Comparison of ENCODE assay signal across 17 cellular contexts in the genomic region with DNA sequence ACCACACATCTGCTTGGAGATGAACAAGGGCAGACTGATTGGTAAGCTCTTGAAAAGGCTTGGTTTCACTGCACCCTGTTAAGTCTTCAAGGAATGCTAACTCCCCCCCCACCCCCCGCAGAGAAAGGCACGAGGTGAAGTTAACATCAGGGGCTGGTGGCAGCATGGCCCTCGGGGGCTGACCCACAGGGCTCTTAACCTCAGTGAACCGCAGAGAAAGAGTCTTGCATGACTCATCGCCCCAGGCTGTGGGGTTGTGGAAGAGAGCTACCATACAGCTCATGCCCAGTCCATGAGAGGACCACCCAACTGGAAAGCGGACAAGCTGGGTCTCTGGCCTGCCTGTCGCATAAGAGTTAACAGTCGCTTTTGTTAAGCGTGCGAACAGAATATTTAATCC. TPM values are rescaled to one million over a fixed set of nuclear protein-coding genes. Genes with fewer than 3 reads are reported as not detected.
DNase-seq lines count a peak whose midpoint lies in the region; ATAC-seq and TF ChIP-seq lines count a peak whose summit lies in the region.
"Had no signal": no experiment of that assay in that cellular context is flagged by ENCODE, and none has a peak within 500 bp of the region (broad histone marks: within the 10 kb centered on the region; RNA-seq: fewer than 3 reads in every experiment).

No MANE protein-coding gene starts in this region.

- intact Hi-C loops in activated CD4-positive, alpha-beta T cell treated with anti-CD3 and anti-CD28 coated beads for 36 hours (cut with DNase I, micrococcal nuclease) = no loop called here
- intact Hi-C loops in lower leg skin (cut with DNase I; ENCODE audit: low total_unique reads) = no loop called here

- POLR2A ChIA-PET in activated CD4-positive, alpha-beta T cell treated with anti-CD3 and anti-CD28 coated beads for 36 hours (lab: Charles Lee) = no interaction called here

- 49 to 92% methylated on average over 4 to 10 of the region's 10 CpGs for WGBS in endodermal cell (ENCODE audit: insufficient coverage in 1 of 2, insufficient read length in 1 of 2), 2 experiments
- WGBS in lower leg skin, 2 donors = 67 to 77% methylated on average over 10 of the region's 10 CpGs

- H3K9ac ChIP-seq in endodermal cell (ENCODE audit: extremely low read depth, low read length, poor library complexity, severe bottlenecking) (no peak overlapping the region), neural progenitor cell (no peak overlapping the region)

- H3K36me3 ChIP-seq in endodermal cell (ENCODE audit: control insufficient read depth, insufficient read depth, low read length) = peaks cover 11% of the 10 kb centered on the region
- no peaks in the 10 kb centered on the region for H3K36me3 ChIP-seq in neural progenitor cell
- H3K36me3 ChIP-seq: cardiac muscle cell had no signal

- H3K27ac ChIP-seq in endodermal cell (ENCODE audit: low read depth, low read length) (no peak overlapping the region), neural progenitor cell (no peak overlapping the region)
- H3K27ac ChIP-seq: cardiac muscle cell, testis had no signal

- H3K4me1 Mint-ChIP-seq in endodermal cell (peaks cover 23% of the 10 kb centered on the region), neural progenitor cell (peaks cover 11% of the 10 kb centered on the region)
- H3K4me1 Mint-ChIP-seq in activated CD4-positive, alpha-beta T cell treated with anti-CD3 and anti-CD28 coated beads for 36 hours = peaks cover 1% of the 10 kb centered on the region

- TF ChIP-seq CTCF in endodermal cell (conservative IDR thresholded peaks at IDR 0.05) = no peak
- no peak for TF ChIP-seq CTCF in neural progenitor cell (IDR thresholded peaks at IDR 0.05)
- no peak for TF ChIP-seq CTCF in lower leg skin (IDR thresholded peaks at IDR 0.05)

- H3K27me3 ChIP-seq in endodermal cell (ENCODE audit: control insufficient read depth, insufficient read depth, low read length, poor library complexity, severe bottlenecking) (no peaks in the 10 kb centered on the region), neural progenitor cell (no peaks in the 10 kb centered on the region)
- H3K27me3 ChIP-seq: cardiac muscle cell, testis had no signal

- H3K4me2 ChIP-seq in neural progenitor cell = peak overlapping the region; percentile 47

- H3K4me3 Mint-ChIP-seq in endodermal cell (no peak overlapping the region), neural progenitor cell (no peak overlapping the region)
- H3K4me3 Mint-ChIP-seq in activated CD4-positive, alpha-beta T cell treated with anti-CD3 and anti-CD28 coated beads for 36 hours = no peak overlapping the region
- H3K4me3 Mint-ChIP-seq: B cell had no signal

- H3K9me3 Mint-ChIP-seq in endodermal cell = peaks cover 31% of the 10 kb centered on the region
- peaks cover 7% of the 10 kb centered on the region for H3K9me3 Mint-ChIP-seq in neural progenitor cell
- peaks cover 9% of the 10 kb centered on the region for H3K9me3 Mint-ChIP-seq in activated CD4-positive, alpha-beta T cell treated with anti-CD3 and anti-CD28 coated beads for 36 hours (ENCODE audit: low read depth)

- no peak for ATAC-seq in GM18517 (IDR thresholded peaks at IDR 0.05; ENCODE audit: unreplicated experiment)
- ATAC-seq in activated CD4-positive, alpha-beta T cell treated with anti-CD3 and anti-CD28 coated beads for 36 hours = no peak
- ATAC-seq: left colon had no signal

- H4K20me1 ChIP-seq in neural progenitor cell (ENCODE audit: low read depth) = peaks cover 3% of the 10 kb centered on the region

- peak overlapping the region; percentile 5 for H3K4me3 ChIP-seq in endodermal cell (ENCODE audit: low read length)
- no peak overlapping the region for H3K4me3 ChIP-seq in neural progenitor cell
- no peak overlapping the region for H3K4me3 ChIP-seq in lower leg skin (ENCODE audit: low read depth, poor library complexity, severe bottlenecking)
- H3K4me3 ChIP-seq: cardiac muscle cell, testis had no signal

- no peak for TF ChIP-seq POLR2A in lower leg skin (IDR thresholded peaks at IDR 0.05)

- CTCF ChIA-PET in activated CD4-positive, alpha-beta T cell treated with anti-CD3 and anti-CD28 coated beads for 36 hours (lab: Charles Lee) = interaction anchor here (0.6 to 4.1 kb wide), 5 partner anchors 19 to 1111 kb away, joined by 3 to 15 read pairs (median 4); no protein-coding TSS in a partner anchor

- H3K27ac Mint-ChIP-seq in endodermal cell (peak overlapping the region; percentile 64), neural progenitor cell (no peak overlapping the region)
- H3K27ac Mint-ChIP-seq in activated CD4-positive, alpha-beta T cell treated with anti-CD3 and anti-CD28 coated beads for 36 hours = no peak overlapping the region
- H3K27ac Mint-ChIP-seq: B cell had no signal

- H3K79me2 ChIP-seq in neural progenitor cell (ENCODE audit: low read depth) = no peaks in the 10 kb centered on the region

- H3K9me3 ChIP-seq in endodermal cell (ENCODE audit: control insufficient read depth, low read length) = peaks cover 42% of the 10 kb centered on the region
- no peaks in the 10 kb centered on the region for H3K9me3 ChIP-seq in neural progenitor cell (ENCODE audit: low read depth)
- H3K9me3 ChIP-seq: testis had no signal

- H3K4me1 ChIP-seq in endodermal cell (ENCODE audit: control insufficient read depth, insufficient read depth, low read length) = no peaks in the 10 kb centered on the region
- H3K4me1 ChIP-seq in neural progenitor cell = peaks cover 16% of the 10 kb centered on the region
- H3K4me1 ChIP-seq: testis had no signal

- H3K36me3 Mint-ChIP-seq in endodermal cell (ENCODE audit: low read depth) (peaks cover 45% of the 10 kb centered on the region), neural progenitor cell (peaks cover 24% of the 10 kb centered on the region)
- peaks cover 16% of the 10 kb centered on the region for H3K36me3 Mint-ChIP-seq in activated CD4-positive, alpha-beta T cell treated with anti-CD3 and anti-CD28 coated beads for 36 hours (ENCODE audit: low read depth)

- peaks cover 12% of the 10 kb centered on the region for H3F3A ChIP-seq in neural progenitor cell (ENCODE audit: low read depth)

- DNase-seq in H4 (ENCODE audit: low spot score) (peak; percentile 32), RPMI7951 (ENCODE audit: low read depth) (peak; percentile 95), endodermal cell (peak; percentile 94), neural progenitor cell (ENCODE audit: low spot score) (peak; percentile 70), NCI-H187 (lab: John Stamatoyannopoulos, UW) (no peak), lower leg skin (ENCODE audit: low spot score in 2 of 2) (no peak)
- DNase-seq in activated CD4-positive, alpha-beta T cell treated with anti-CD3 and anti-CD28 coated beads for 36 hours = no peak
- DNase-seq: activated CD8-positive, alpha-beta memory T cell treated with anti-CD3 and anti-CD28 coated beads for 24 hours; activated gamma-delta T cell treated with Interleukin-2 at 50 U/mL for 16 hours; DMS 273 treated with DMSO at 0.1 percent for 48 hours; left colon; NCI-H2171; stimulated activated CD4-positive, alpha-beta T cell treated with anti-CD3 and anti-CD28 coated beads, Interleukin-1b, Interleukin-23, amount 100 ng/mL, for 48 hours; testis had no signal

- H3K27me3 Mint-ChIP-seq in endodermal cell (ENCODE audit: insufficient read depth) (no peaks in the 10 kb centered on the region), neural progenitor cell (ENCODE audit: insufficient read depth, low read depth) (peaks cover 8% of the 10 kb centered on the region)
- H3K27me3 Mint-ChIP-seq in activated CD4-positive, alpha-beta T cell treated with anti-CD3 and anti-CD28 coated beads for 36 hours = no peaks in the 10 kb centered on the region
- H3K27me3 Mint-ChIP-seq: B cell had no signal

- H2AFZ ChIP-seq in neural progenitor cell (replicated peaks) = no peak overlapping the region

RNA-seq across cellular contexts. Expression of a gene that starts 10.6 kb away (rescaled TPM):
- 5.4 and 6.1 TPM in 2 replicates for total RNA-seq in H4 (2014; rRNA removed; shearing (Covaris generic))
- 5.2 and 5.6 TPM in 2 replicates for total RNA-seq in RPMI7951 (2014; rRNA removed; shearing (Covaris generic))
- total RNA-seq in endodermal cell (10 to 100 TPM; 13.7 to 17.7 TPM), neural progenitor cell (ENCODE audit: low replicate concordance) (33.3 and 36.2 TPM in 2 replicates), lower leg skin (10 to 100 TPM; 18.5 to 27.5 (median 25.3) TPM)
- 18.0 TPM for polyA plus RNA-seq in endodermal cell (2013, experiment 1 of 2)
- 17.7 TPM for polyA plus RNA-seq in endodermal cell (2013, experiment 2 of 2)
- total RNA-seq in activated CD4-positive, alpha-beta T cell treated with anti-CD3 and anti-CD28 coated beads for 36 hours = 1 to 10 TPM; 4.9 to 6.0 TPM

RNA-seq across cellular contexts. Expression of a gene that starts 56.5 kb away (rescaled TPM):
- 27.0 and 30.1 TPM in 2 replicates for total RNA-seq in H4 (2014; rRNA removed; shearing (Covaris generic))
- total RNA-seq in RPMI7951 (2014; rRNA removed; shearing (Covaris generic)) = 17.0 and 17.1 TPM in 2 replicates
- 1 to 10 TPM in 1 of 2 donors, under 1 TPM in 1; 0.07 to 1.9 TPM for total RNA-seq in endodermal cell
- 6.9 TPM for polyA plus RNA-seq in endodermal cell (2013, experiment 1 of 2)
- polyA plus RNA-seq in endodermal cell (2013, experiment 2 of 2) = 6.4 TPM
- total RNA-seq in neural progenitor cell (ENCODE audit: low replicate concordance) = 1.3 and 1.8 TPM in 2 replicates
- 10 to 100 TPM; 15.7 to 16.7 TPM for total RNA-seq in activated CD4-positive, alpha-beta T cell treated with anti-CD3 and anti-CD28 coated beads for 36 hours
- 10 to 100 TPM in 3 of 4 donors, 1 to 10 TPM in 1; 8.3 to 31.1 (median 18.0) TPM for total RNA-seq in lower leg skin

Comparison
In these comparisons a context has a peak if more than half of its experiments do, and no peak if none do; other contexts are left out.
1. DNase-seq: peak in H4 (single experiment), RPMI7951 (single experiment), endodermal cell (single experiment) and neural progenitor cell (single experiment); none in NCI-H187 (0 of 2), activated CD4-positive, alpha-beta T cell treated with anti-CD3 and anti-CD28 coated beads for 36 hours (single experiment) and lower leg skin (0 of 2).